In the genomic region with DNA sequence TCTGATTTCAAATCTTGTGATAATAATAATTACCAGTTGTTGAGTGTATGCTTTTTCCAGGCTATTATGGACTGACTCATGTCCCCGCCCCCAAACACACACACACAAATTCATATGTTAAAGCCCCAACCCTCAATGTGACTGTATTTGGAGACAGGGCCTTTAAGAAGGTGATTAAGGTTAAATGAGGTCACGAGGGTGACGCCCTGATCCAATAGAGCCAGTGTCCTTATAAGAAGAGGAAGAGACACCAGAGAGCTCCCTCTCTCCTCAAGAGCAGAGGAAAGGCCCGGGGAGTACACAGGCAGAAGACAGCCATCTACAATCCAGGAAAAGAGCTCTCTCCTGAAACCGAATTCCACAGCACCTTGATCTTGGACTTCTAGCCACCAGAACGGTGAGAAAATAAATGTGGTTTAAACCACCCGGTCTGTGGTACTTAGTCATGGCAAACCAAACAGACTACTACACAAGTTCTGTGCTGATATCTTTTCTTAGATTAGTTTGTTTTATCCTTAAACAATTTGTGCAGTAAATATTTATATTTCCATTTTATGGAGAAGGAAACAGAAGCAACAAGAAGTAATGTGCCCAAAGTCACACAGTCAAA, we compare ENCODE assay signal across 19 cellular contexts. TPM values are rescaled to one million over a fixed set of nuclear protein-coding genes. Genes with fewer than 3 reads are reported as not detected.
A peak's percentile ranks its signal among the peaks of the same experiment; 100 is the strongest.
DNase-seq lines count a peak whose midpoint lies in the region; ATAC-seq, FAIRE-seq and TF ChIP-seq lines count a peak whose summit lies in the region.
"Had no signal": no experiment of that assay in that cellular context is flagged by ENCODE, and none has a peak within 500 bp of the region (broad histone marks: within the 10 kb centered on the region; RNA-seq: fewer than 3 reads in every experiment).

No MANE protein-coding gene starts in this region.

- no peaks in the 10 kb centered on the region for H3K27me3 ChIP-seq in bronchial epithelial cell (ENCODE audit: control insufficient read depth, insufficient read depth, low read length)
- no peaks in the 10 kb centered on the region for H3K27me3 ChIP-seq in pancreas
- H3K27me3 ChIP-seq in psoas muscle (ENCODE audit: insufficient read depth in 3 of 3, low read length in 2 of 3), result no peaks in the 10 kb centered on the region
- H3K27me3 ChIP-seq in neural progenitor cell, result no peaks in the 10 kb centered on the region

- no peaks in the 10 kb centered on the region for H3F3A ChIP-seq in neural progenitor cell (ENCODE audit: low read depth)

- no peaks in the 10 kb centered on the region for H3K4me1 Mint-ChIP-seq in neural progenitor cell

- ATAC-seq in pancreas, result peak in 3 of 4 donors; percentile 30 to 69 (median 43)
- no peak for ATAC-seq in psoas muscle

- H3K27ac ChIP-seq in pancreas (no peak overlapping the region), psoas muscle (no peak overlapping the region), neural progenitor cell (no peak overlapping the region)
- H3K27ac ChIP-seq: KMS-11, RWPE1 had no signal

- H3K4me3 ChIP-seq in bronchial epithelial cell (ENCODE audit: low read depth, low read length) (no peak overlapping the region), pancreas (no peak overlapping the region), psoas muscle (no peak overlapping the region), neural progenitor cell (no peak overlapping the region)

- H3K36me3 ChIP-seq in bronchial epithelial cell (ENCODE audit: control insufficient read depth, insufficient read depth, low read length) (no peaks in the 10 kb centered on the region), pancreas (no peaks in the 10 kb centered on the region), psoas muscle (ENCODE audit: insufficient read depth in 1 of 2, low read depth in 1 of 2) (peaks cover 0 to 26% of the 10 kb centered on the region in 2 donors), neural progenitor cell (no peaks in the 10 kb centered on the region)

- 54 to 64% methylated on average over 7 of the region's 7 CpGs for WGBS in pancreas, 2 donors
- WGBS in psoas muscle, 3 donors, result 85 to 92% (median 86%) methylated on average over 7 of the region's 7 CpGs

- intact Hi-C loops in pancreas (cut with DNase I), result no loop called here
- intact Hi-C loops in psoas muscle (cut with DNase I), result no loop called here

- no peak overlapping the region for H3K9ac ChIP-seq in neural progenitor cell
- H3K9ac ChIP-seq: KMS-11 had no signal

- no peaks in the 10 kb centered on the region for H4K20me1 ChIP-seq in neural progenitor cell (ENCODE audit: low read depth)

- H3K4me1 ChIP-seq in pancreas, result no peaks in the 10 kb centered on the region
- H3K4me1 ChIP-seq in psoas muscle, result no peaks in the 10 kb centered on the region
- no peaks in the 10 kb centered on the region for H3K4me1 ChIP-seq in neural progenitor cell

- H2AFZ ChIP-seq in neural progenitor cell (replicated peaks), result no peak overlapping the region

- peaks cover 5% of the 10 kb centered on the region for H3K9me3 Mint-ChIP-seq in neural progenitor cell

- H3K4me2 ChIP-seq in neural progenitor cell, result no peak overlapping the region
- H3K4me2 ChIP-seq: KMS-11 had no signal

- H3K9me3 ChIP-seq in pancreas, result no peaks in the 10 kb centered on the region
- no peaks in the 10 kb centered on the region for H3K9me3 ChIP-seq in psoas muscle
- H3K9me3 ChIP-seq in neural progenitor cell (ENCODE audit: low read depth), result no peaks in the 10 kb centered on the region

- peak; percentile 33 for DNase-seq in LHCN-M2 (ENCODE audit: low read depth)
- DNase-seq in RPMI7951 (ENCODE audit: low read depth), result peak; percentile 20
- peak; percentile 33 for DNase-seq in bronchial epithelial cell (ENCODE audit: low read depth)
- no peak for DNase-seq in pancreas
- DNase-seq in psoas muscle, result no peak
- no peak for DNase-seq in T1000 (lab: John Stamatoyannopoulos, UW)
- no peak for DNase-seq in neural progenitor cell (ENCODE audit: low spot score)
- DNase-seq: ACHN; AML-193; CD4-positive, CD25-positive, alpha-beta regulatory T cell; DMS53; GOT3; MM.1S; NCI-H1092 treated with DMSO at 0.1 percent for 48 hours; NCI-H1694; NCI-H2107; NCI-H226 had no signal

- H3K27ac Mint-ChIP-seq in neural progenitor cell, result no peak overlapping the region
- H3K27ac Mint-ChIP-seq: CD4-positive, CD25-positive, alpha-beta regulatory T cell had no signal

- H3K27me3 Mint-ChIP-seq in neural progenitor cell (ENCODE audit: insufficient read depth, low read depth), result peaks cover 2% of the 10 kb centered on the region
- H3K27me3 Mint-ChIP-seq: CD4-positive, CD25-positive, alpha-beta regulatory T cell had no signal

- no peak overlapping the region for H3K4me3 Mint-ChIP-seq in neural progenitor cell
- H3K4me3 Mint-ChIP-seq: CD4-positive, CD25-positive, alpha-beta regulatory T cell had no signal

- H3K79me2 ChIP-seq in neural progenitor cell (ENCODE audit: low read depth), result no peaks in the 10 kb centered on the region

- peaks cover 6% of the 10 kb centered on the region for H3K36me3 Mint-ChIP-seq in neural progenitor cell

- no peak for FAIRE-seq in bronchial epithelial cell (lab: Jason Lieb, UNC)
- no peak for FAIRE-seq in pancreas (lab: Jason Lieb, UNC)

- no peak for TF ChIP-seq CTCF in bronchial epithelial cell (IDR thresholded peaks at IDR 0.05; ENCODE audit: insufficient read depth, low read length, severe bottlenecking)
- TF ChIP-seq CTCF in pancreas (IDR thresholded peaks at IDR 0.05), result no peak
- no peak for TF ChIP-seq CTCF in psoas muscle (IDR thresholded peaks at IDR 0.05)
- no peak for TF ChIP-seq CTCF in neural progenitor cell (IDR thresholded peaks at IDR 0.05)

RNA-seq across cellular contexts. Expression of gene TMPRSS5, which starts 8.2 kb away (rescaled TPM):
- total RNA-seq in LHCN-M2 (2014; rRNA removed), result 0.17 and 0.38 TPM in 2 replicates
- polyA plus RNA-seq in LHCN-M2 (2012), result 0.97 TPM
- total RNA-seq in RPMI7951 (2014; rRNA removed; shearing (Covaris generic)), result 0.12 TPM in 1 of 2 replicates, not detected in the other
- total RNA-seq in bronchial epithelial cell, result under 0.01 and 0.13 TPM in 2 replicates
- under 1 TPM; 0.19 to 1.00 (median 0.46) TPM for total RNA-seq in pancreas
- 1 to 10 TPM; 1.1 TPM for polyA plus RNA-seq in pancreas
- 1 to 10 TPM in 2 of 4 donors, under 1 TPM in 2; 0.36 to 1.4 (median 0.79) TPM for total RNA-seq in psoas muscle
- 1 to 10 TPM in 1 of 3 donors, under 1 TPM in 2; 0.68 to 1.1 (median 0.73) TPM for polyA plus RNA-seq in psoas muscle
- 0.74 TPM in 1 of 2 replicates, not detected in the other for total RNA-seq in neural progenitor cell (ENCODE audit: low replicate concordance)

Comparison
In these comparisons a context has a peak if more than half of its experiments do, and no peak if none do; other contexts are left out.
1. DNase-seq: peak in LHCN-M2 (single experiment), RPMI7951 (single experiment) and bronchial epithelial cell (single experiment); none in pancreas (0 of 6), psoas muscle (0 of 2), T1000 (single experiment) and neural progenitor cell (single experiment).
2. ATAC-seq: peak in pancreas (3 of 4); none in psoas muscle (0 of 4).